25 cellular contexts compared by ENCODE assay signal in the genomic region with DNA sequence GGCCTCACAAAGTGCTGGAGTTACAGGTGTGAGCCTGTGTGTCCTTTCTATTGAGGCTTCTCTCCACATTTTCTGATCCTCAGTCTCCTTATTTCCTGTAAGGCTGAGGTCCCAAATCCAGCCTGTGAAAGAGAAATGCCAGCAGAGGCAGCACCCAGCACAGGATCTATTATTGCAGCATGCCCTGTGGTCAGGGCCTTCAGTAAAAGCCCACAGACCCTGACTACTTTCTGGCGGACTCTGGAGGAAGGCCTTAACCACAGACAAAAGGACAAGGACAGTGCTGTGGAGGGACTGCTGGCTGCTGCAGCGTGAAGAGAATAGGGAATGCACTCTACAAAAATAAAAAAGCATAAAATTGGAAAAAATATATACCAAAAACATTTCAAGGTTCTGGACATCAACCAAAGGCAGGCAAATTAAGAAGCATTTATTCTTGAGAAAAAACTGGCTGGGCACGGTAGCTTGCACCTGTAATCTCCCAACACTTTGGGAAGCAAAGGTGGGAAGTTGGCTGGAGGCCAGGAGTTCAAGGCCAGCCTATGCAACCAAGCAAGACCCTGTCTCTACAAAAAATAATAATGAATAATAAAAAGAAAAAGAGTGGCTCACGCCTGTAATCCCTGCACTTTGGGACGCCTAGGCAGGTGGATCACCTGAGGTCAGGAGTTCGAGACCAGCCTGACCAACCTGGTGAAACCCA. TPM values are rescaled to one million over a fixed set of nuclear protein-coding genes. Genes with fewer than 3 reads are reported as not detected.
DNase-seq lines count a peak whose midpoint lies in the region; ATAC-seq, FAIRE-seq and TF ChIP-seq lines count a peak whose summit lies in the region.
"Had no signal": no experiment of that assay in that cellular context is flagged by ENCODE, and none has a peak within 500 bp of the region (broad histone marks: within the 10 kb centered on the region; RNA-seq: fewer than 3 reads in every experiment).

No MANE protein-coding gene starts in this region.

- H3F3A ChIP-seq in smooth muscle cell (ENCODE audit: low read depth): peaks cover 12% of the 10 kb centered on the region

- CTCF ChIA-PET in HepG2 (lab: Yijun Ruan, JAX; ENCODE audit: low intra/inter-chr PET ratio, low total read pairs) (no interaction called here), WTC11 (lab: Charles Lee) (interaction anchor here (1.8 kb wide), 1 partner anchor 9 kb away, joined by 4 read pairs; the partner anchor contains the start of gene PGD)
- CTCF ChIA-PET in activated CD4-positive, alpha-beta memory T cell treated with anti-CD3 and anti-CD28 coated beads for 36 hours (lab: Charles Lee): no interaction called here

- no peak for TF ChIP-seq EP300 in HepG2 (IDR thresholded peaks at IDR 0.05; ENCODE audit: low read depth in 2 of 2, low read length in 2 of 2)
- no peak for TF ChIP-seq EP300 in HepG2 (CRISPR knock-in tag; IDR thresholded peaks at IDR 0.05; ENCODE audit: borderline replicate concordance)

- TF ChIP-seq CTCF in HepG2 (CRISPR knock-in tag; IDR thresholded peaks at IDR 0.05) (no peak), right lobe of liver (IDR thresholded peaks at IDR 0.05) (no peak), WTC11 (IDR thresholded peaks at IDR 0.05) (no peak), smooth muscle cell (IDR thresholded peaks at IDR 0.05; ENCODE audit: borderline replicate concordance, insufficient read depth, poor library complexity, severe bottlenecking) (no peak)

- H3K27me3 ChIP-seq in HepG2 (ENCODE audit: control insufficient read depth in 1 of 2, insufficient read depth in 2 of 2, low read length in 2 of 2): no peaks in the 10 kb centered on the region
- no peaks in the 10 kb centered on the region for H3K27me3 ChIP-seq in right lobe of liver
- no peaks in the 10 kb centered on the region for H3K27me3 ChIP-seq in smooth muscle cell (ENCODE audit: low read depth)
- H3K27me3 ChIP-seq: heart right ventricle, left lung had no signal

- ATAC-seq in HepG2 (peak; percentile 43), right lobe of liver (no peak), WTC11 (no peak)
- ATAC-seq: heart right ventricle, left lung had no signal

- H3K27ac Mint-ChIP-seq in WTC11: peak overlapping the region; percentile 20; the same call in 1 of the 2 replicates
- no peak overlapping the region for H3K27ac Mint-ChIP-seq in activated CD4-positive, alpha-beta memory T cell treated with anti-CD3 and anti-CD28 coated beads for 36 hours
- H3K27ac Mint-ChIP-seq: T-helper 1 cell treated with Interleukin-12 subunit alpha and Interleukin-12 subunit beta and Interleukin-4 antibody, amounts not matched to agents 30 μg/mL and 1 μg/mL, for 36 hours had no signal

- intact Hi-C loops in HepG2 (cut with micrococcal nuclease; ENCODE audit: unreplicated experiment) (no loop called here), right lobe of liver (cut with DNase I) (no loop called here)
- intact Hi-C loops in activated CD4-positive, alpha-beta memory T cell treated with anti-CD3 and anti-CD28 coated beads for 36 hours (cut with micrococcal nuclease): no loop called here

- no TSS peak for BruUV-seq in HepG2 (replicated peaks; lab: Mats Ljungman, UMichigan)

- peaks cover 51% of the 10 kb centered on the region for H3K4me1 ChIP-seq in HepG2 (ENCODE audit: insufficient read depth, low read length)
- peaks cover 0 to 26% (median 9%) of the 10 kb centered on the region in 4 donors for H3K4me1 ChIP-seq in right lobe of liver
- H3K4me1 ChIP-seq in smooth muscle cell (ENCODE audit: low read depth): peaks cover 13% of the 10 kb centered on the region

- H3K79me2 ChIP-seq in HepG2 (ENCODE audit: insufficient read depth, low read length) (no peaks in the 10 kb centered on the region), smooth muscle cell (ENCODE audit: low read depth) (no peaks in the 10 kb centered on the region)

- H3K4me1 Mint-ChIP-seq in WTC11: peaks cover 10% of the 10 kb centered on the region
- H3K4me1 Mint-ChIP-seq in activated CD4-positive, alpha-beta memory T cell treated with anti-CD3 and anti-CD28 coated beads for 36 hours (ENCODE audit: low read depth): peaks cover 3% of the 10 kb centered on the region

- H3K27me3 Mint-ChIP-seq in WTC11 (ENCODE audit: low read depth): no peaks in the 10 kb centered on the region
- H3K27me3 Mint-ChIP-seq in activated CD4-positive, alpha-beta memory T cell treated with anti-CD3 and anti-CD28 coated beads for 36 hours: no peaks in the 10 kb centered on the region
- H3K27me3 Mint-ChIP-seq: CD4-positive, CD25-positive, alpha-beta regulatory T cell had no signal

- peaks cover 9% of the 10 kb centered on the region for H3K36me3 Mint-ChIP-seq in WTC11
- no peaks in the 10 kb centered on the region for H3K36me3 Mint-ChIP-seq in activated CD4-positive, alpha-beta memory T cell treated with anti-CD3 and anti-CD28 coated beads for 36 hours

- no peak for DNase-seq in HepG2 (ENCODE audit: low spot score)
- DNase-seq in right lobe of liver: no peak
- DNase-seq in WTC11 (ENCODE audit: low spot score): no peak
- DNase-seq in myocyte (ENCODE audit: low read depth): peak; percentile 41
- no peak for DNase-seq in NK-92 (lab: John Stamatoyannopoulos, UW; ENCODE audit: unreplicated experiment)
- DNase-seq in activated CD4-positive, alpha-beta memory T cell treated with anti-CD3 and anti-CD28 coated beads for 36 hours: no peak
- no peak for DNase-seq in dermis blood vessel endothelial cell
- no peak for DNase-seq in smooth muscle cell (lab: John Stamatoyannopoulos, UW; ENCODE audit: unreplicated experiment)
- DNase-seq: activated CD4-positive, alpha-beta T cell treated with anti-CD3 and anti-CD28 coated beads, Interleukin-2, amount 50 U/mL, for 1 hour; activated CD8-positive, alpha-beta memory T cell treated with anti-CD3 and anti-CD28 coated beads, Interleukin-2, amount 50 U/mL, for 4 hours; activated effector memory CD4-positive, alpha-beta T cell treated with Interleukin-2 at 50 U/mL for 16 hours; CD4-positive, CD25-positive, alpha-beta regulatory T cell; cortex of kidney; heart right ventricle; KBM-7; left lung; mucosa of descending colon; NCI-H524; nucleus accumbens; Right ventricle myocardium superior had no signal

- WGBS in HepG2 (ENCODE audit: low lambda C conversion rate): 78% methylated on average over 6 of the region's 6 CpGs
- WGBS in right lobe of liver (ENCODE audit: insufficient coverage, low coverage, low lambda C conversion rate, missing lambda C conversion rate): 75% methylated on average over 5 of the region's 6 CpGs
- 97% methylated on average over 6 of the region's 6 CpGs for WGBS in smooth muscle cell (ENCODE audit: low lambda C conversion rate)

- H3K4me3 Mint-ChIP-seq in WTC11: no peak overlapping the region
- no peak overlapping the region for H3K4me3 Mint-ChIP-seq in activated CD4-positive, alpha-beta memory T cell treated with anti-CD3 and anti-CD28 coated beads for 36 hours
- H3K4me3 Mint-ChIP-seq: T-helper 1 cell treated with Interleukin-12 subunit alpha and Interleukin-12 subunit beta and Interleukin-4 antibody, amounts not matched to agents 30 μg/mL and 1 μg/mL, for 36 hours had no signal

- no peak for FAIRE-seq in HepG2 (lab: Jason Lieb, UNC)
- FAIRE-seq: bronchial epithelial cell, endothelial cell of umbilical vein, G401.6 had no signal

- H3K9me3 ChIP-seq in HepG2 (ENCODE audit: low read length): no peaks in the 10 kb centered on the region
- no peaks in the 10 kb centered on the region for H3K9me3 ChIP-seq in right lobe of liver
- no peaks in the 10 kb centered on the region for H3K9me3 ChIP-seq in smooth muscle cell (replicated peaks; ENCODE audit: low read depth)
- H3K9me3 ChIP-seq: mucosa of descending colon had no signal

- no peak for TF ChIP-seq RAD21 in HepG2 (CRISPR knock-in tag; IDR thresholded peaks at IDR 0.05)

- H3K9me3 Mint-ChIP-seq in WTC11: peaks cover 8% of the 10 kb centered on the region
- H3K9me3 Mint-ChIP-seq in activated CD4-positive, alpha-beta memory T cell treated with anti-CD3 and anti-CD28 coated beads for 36 hours: peaks cover 2% of the 10 kb centered on the region
- H3K9me3 Mint-ChIP-seq: CD4-positive, CD25-positive, alpha-beta regulatory T cell; T-helper 1 cell treated with Interleukin-12 subunit alpha and Interleukin-12 subunit beta and Interleukin-4 antibody, amounts not matched to agents 30 μg/mL and 1 μg/mL, for 36 hours had no signal

- no peak overlapping the region for H3K4me2 ChIP-seq in HepG2 (ENCODE audit: low read depth, low read length)
- H3K4me2 ChIP-seq in smooth muscle cell: no peak overlapping the region

- H4K20me1 ChIP-seq in HepG2 (ENCODE audit: insufficient read depth, low read length) (no peaks in the 10 kb centered on the region), smooth muscle cell (ENCODE audit: low read depth) (no peaks in the 10 kb centered on the region)

- POLR2A ChIA-PET in HepG2 (lab: Yijun Ruan, JAX) (interaction anchor here (4.7 kb wide), 1 partner anchor 11 kb away, joined by 65 read pairs; the partner anchor contains the start of gene PGD), WTC11 (lab: Charles Lee) (interaction anchor here (0.7 kb wide), 1 partner anchor 324 kb away, joined by 5 read pairs; no protein-coding TSS in a partner anchor)
- POLR2A ChIA-PET in activated CD4-positive, alpha-beta memory T cell treated with anti-CD3 and anti-CD28 coated beads for 36 hours (lab: Charles Lee): no interaction called here

- TF ChIP-seq POLR2A in HepG2 (IDR thresholded peaks at IDR 0.05; ENCODE audit: insufficient read depth in 1 of 2, low read depth in 2 of 2, low read length in 2 of 2): no peak
- no peak for TF ChIP-seq POLR2A in right lobe of liver (IDR thresholded peaks at IDR 0.05)

- no peak overlapping the region for H3K4me3 ChIP-seq in HepG2 (replicated peaks in 1 of 3; ENCODE audit: insufficient read depth in 1 of 3, low read depth in 2 of 3, low read length in 3 of 3)
- H3K4me3 ChIP-seq in right lobe of liver: no peak overlapping the region
- H3K4me3 ChIP-seq in smooth muscle cell: no peak overlapping the region
- H3K4me3 ChIP-seq: left lung, mucosa of descending colon had no signal

- H3K9ac ChIP-seq in HepG2 (ENCODE audit: insufficient read depth, low read depth, low read length): no peak overlapping the region
- no peak overlapping the region for H3K9ac ChIP-seq in smooth muscle cell (ENCODE audit: low read depth)

- H3K27ac ChIP-seq in HepG2 (ENCODE audit: extremely low read length, insufficient read depth, low read length): peak overlapping the region; percentile 74
- peak overlapping the region in 1 of 3 donors; percentile 64 for H3K27ac ChIP-seq in right lobe of liver
- no peak overlapping the region for H3K27ac ChIP-seq in smooth muscle cell (ENCODE audit: low read depth)
- H3K27ac ChIP-seq: VCaP had no signal

- in situ Hi-C loops in HepG2 (cut with HindIII; ENCODE audit: extremely low pct_ligation_motif_present, low pct_unique_long_range_greater_than_20kb): loop anchor here (10.0 kb wide), 1 partner anchor 85 kb away; the partner anchor contains the start of genes DFFA and PEX14

- H2AFZ ChIP-seq in HepG2 (ENCODE audit: low read length) (no peak overlapping the region), smooth muscle cell (ENCODE audit: low read depth) (no peak overlapping the region)

- no peaks in the 10 kb centered on the region for H3K36me3 ChIP-seq in HepG2 (replicated peaks in 1 of 2; ENCODE audit: control insufficient read depth in 1 of 2, insufficient read depth in 2 of 2, low read length in 2 of 2)
- H3K36me3 ChIP-seq in right lobe of liver: no peaks in the 10 kb centered on the region
- H3K36me3 ChIP-seq in smooth muscle cell (ENCODE audit: low read depth): no peaks in the 10 kb centered on the region
- H3K36me3 ChIP-seq: heart right ventricle, left lung had no signal

RNA-seq across cellular contexts. Expression of gene PGD, which starts 9.4 kb away (rescaled TPM):
- total RNA-seq in HepG2 (2016; rRNA removed; fragmentation: Illumina TruSeq; extraction: Trizol) (210 and 242 TPM in 2 replicates), right lobe of liver (100 to 1,000 TPM in 1 of 6 experiments, 10 to 100 TPM in 5; 51.9 to 151 (median 72.0) TPM), WTC11 (2021) (270 to 278 TPM (median 272 TPM) in 3 replicates), myocyte (165 and 186 TPM in 2 replicates), dermis blood vessel endothelial cell (59.4 and 130 TPM in 2 replicates), smooth muscle cell (64.7 and 86.1 TPM in 2 replicates)
- total RNA-seq in HepG2 (2016; cell fraction: cytosol; rRNA removed; fragmentation: Illumina TruSeq; extraction: Trizol; ENCODE audit: low read depth): 63.5 and 72.1 TPM in 2 replicates
- 212 TPM in 2 replicates for total RNA-seq in HepG2 (2016; cell fraction: insoluble cytoplasmic fraction; rRNA removed; fragmentation: Illumina TruSeq; extraction: Trizol)
- 131 and 149 TPM in 2 replicates for total RNA-seq in HepG2 (2016; cell fraction: membrane; rRNA removed; fragmentation: Illumina TruSeq; extraction: Trizol)
- total RNA-seq in HepG2 (2016; cell fraction: nucleus; rRNA removed; fragmentation: Illumina TruSeq; extraction: Trizol): 134 TPM in 2 replicates
- polyA plus RNA-seq in HepG2 (2011; rRNA removed) (64.8 and 67.5 TPM in 2 replicates), smooth muscle cell (117 and 118 TPM in 2 replicates)
- 60.1 and 64.5 TPM in 2 replicates for polyA plus RNA-seq in HepG2 (2011; cell fraction: cytosol; rRNA removed)
- polyA plus RNA-seq in HepG2 (2011; cell fraction: nucleus; rRNA removed): 37.3 and 39.4 TPM in 2 replicates
- polyA plus RNA-seq in HepG2 (2012): 112 and 139 TPM in 2 replicates
- 80.6 and 88.6 TPM in 2 replicates for polyA plus RNA-seq in HepG2 (2016; cell fraction: cytosol; fragmentation: Illumina TruSeq; extraction: Trizol; ENCODE audit: low read depth)
- polyA plus RNA-seq in HepG2 (2016; cell fraction: insoluble cytoplasmic fraction; fragmentation: Illumina TruSeq; extraction: Trizol; ENCODE audit: low read depth): 270 and 293 TPM in 2 replicates
- 132 and 155 TPM in 2 replicates for polyA plus RNA-seq in HepG2 (2016; cell fraction: membrane; fragmentation: Illumina TruSeq; extraction: Trizol; ENCODE audit: low read depth)
- 206 and 219 TPM in 2 replicates for polyA plus RNA-seq in HepG2 (2016; cell fraction: nucleus; fragmentation: Illumina TruSeq; extraction: Trizol; ENCODE audit: insufficient read depth, low read depth)
- 119 and 158 TPM in 2 replicates for polyA minus RNA-seq in HepG2 (2011; rRNA and poly(A)+ RNA removed; ENCODE audit: low replicate concordance)
- polyA minus RNA-seq in HepG2 (2011; cell fraction: cytosol; rRNA and poly(A)+ RNA removed): 59.4 and 61.6 TPM in 2 replicates
- polyA minus RNA-seq in HepG2 (2011; cell fraction: nucleus; rRNA and poly(A)+ RNA removed): 35.2 and 45.2 TPM in 2 replicates
- polyA plus RNA-seq in myocyte (2012): 214 TPM
- 10 to 100 TPM; 94.6 to 96.7 TPM for total RNA-seq in activated CD4-positive, alpha-beta memory T cell treated with anti-CD3 and anti-CD28 coated beads for 36 hours

RNA-seq across cellular contexts. Expression of gene CENPS, which starts 40.8 kb away (rescaled TPM):
- total RNA-seq in HepG2 (2016; rRNA removed; fragmentation: Illumina TruSeq; extraction: Trizol) (22.0 and 24.9 TPM in 2 replicates), right lobe of liver (1 to 10 TPM; 1.8 to 9.3 (median 5.7) TPM), WTC11 (2021) (13.7 to 17.0 TPM (median 13.8 TPM) in 3 replicates), myocyte (4.0 and 4.7 TPM in 2 replicates), dermis blood vessel endothelial cell (7.8 and 11.4 TPM in 2 replicates), smooth muscle cell (7.6 and 102 TPM in 2 replicates)
- total RNA-seq in HepG2 (2016; cell fraction: cytosol; rRNA removed; fragmentation: Illumina TruSeq; extraction: Trizol; ENCODE audit: low read depth): 32.3 and 41.2 TPM in 2 replicates
- total RNA-seq in HepG2 (2016; cell fraction: insoluble cytoplasmic fraction; rRNA removed; fragmentation: Illumina TruSeq; extraction: Trizol): 18.1 and 23.2 TPM in 2 replicates
- total RNA-seq in HepG2 (2016; cell fraction: membrane; rRNA removed; fragmentation: Illumina TruSeq; extraction: Trizol): 41.4 and 43.7 TPM in 2 replicates
- total RNA-seq in HepG2 (2016; cell fraction: nucleus; rRNA removed; fragmentation: Illumina TruSeq; extraction: Trizol): 8.1 and 10.8 TPM in 2 replicates
- polyA plus RNA-seq in HepG2 (2011; rRNA removed) (2.9 and 3.3 TPM in 2 replicates), smooth muscle cell (15.3 and 16.3 TPM in 2 replicates)
- 3.8 and 4.5 TPM in 2 replicates for polyA plus RNA-seq in HepG2 (2011; cell fraction: cytosol; rRNA removed)
- 2.8 and 3.7 TPM in 2 replicates for polyA plus RNA-seq in HepG2 (2011; cell fraction: nucleus; rRNA removed)
- polyA plus RNA-seq in HepG2 (2012): 5.0 and 10.5 TPM in 2 replicates
- polyA plus RNA-seq in HepG2 (2016; cell fraction: cytosol; fragmentation: Illumina TruSeq; extraction: Trizol; ENCODE audit: low read depth): 49.6 and 69.4 TPM in 2 replicates
- polyA plus RNA-seq in HepG2 (2016; cell fraction: insoluble cytoplasmic fraction; fragmentation: Illumina TruSeq; extraction: Trizol; ENCODE audit: low read depth): 33.2 and 38.1 TPM in 2 replicates
- 55.5 and 60.0 TPM in 2 replicates for polyA plus RNA-seq in HepG2 (2016; cell fraction: membrane; fragmentation: Illumina TruSeq; extraction: Trizol; ENCODE audit: low read depth)
- polyA plus RNA-seq in HepG2 (2016; cell fraction: nucleus; fragmentation: Illumina TruSeq; extraction: Trizol; ENCODE audit: insufficient read depth, low read depth): 17.3 and 17.4 TPM in 2 replicates
- 5.9 and 8.9 TPM in 2 replicates for polyA minus RNA-seq in HepG2 (2011; rRNA and poly(A)+ RNA removed; ENCODE audit: low replicate concordance)
- 1.5 and 2.0 TPM in 2 replicates for polyA minus RNA-seq in HepG2 (2011; cell fraction: cytosol; rRNA and poly(A)+ RNA removed)
- polyA minus RNA-seq in HepG2 (2011; cell fraction: nucleus; rRNA and poly(A)+ RNA removed): 1.0 and 3.9 TPM in 2 replicates
- 22.2 TPM for polyA plus RNA-seq in myocyte (2012)
- 10 to 100 TPM; 20.0 to 22.7 TPM for total RNA-seq in activated CD4-positive, alpha-beta memory T cell treated with anti-CD3 and anti-CD28 coated beads for 36 hours
